ENCODE assay signal across 8 cellular contexts in genomic region chr2:144452169-144453038, GRCh38.
DNase-seq lines count a peak whose midpoint lies in the region; ATAC-seq and TF ChIP-seq lines count a peak whose summit lies in the region.

No MANE protein-coding gene starts in this region.

- DNase-seq in A673 (ENCODE audit: low spot score) (peak; percentile 81), choroid plexus epithelial cell (ENCODE audit: low read depth) (peak; percentile 67), mammary epithelial cell (no peak), SKM-1 treated with dmso at 0.1 percent for 144 hours (lab: John Stamatoyannopoulos, UW; ENCODE audit: unreplicated experiment) (no peak)

- no peaks in the 10 kb centered on the region for H3K79me2 ChIP-seq in mammary epithelial cell (ENCODE audit: insufficient read depth, low read length)

- no peak overlapping the region for H2AFZ ChIP-seq in mammary epithelial cell (ENCODE audit: low read depth, low read length)

- CTCF ChIA-PET in A673 (lab: Charles Lee) (no interaction called here), mammary epithelial cell (lab: Charles Lee; ENCODE audit: low non-redundant PET) (no interaction called here)

- H3K4me3 ChIP-seq in A673 (ENCODE audit: low read depth, low read length, poor library complexity, severe bottlenecking) (peak overlapping the region; percentile 30), HUES64 (ENCODE audit: low read length) (peak overlapping the region; percentile 21; the same call in 1 of the 2 replicates), choroid plexus epithelial cell (ENCODE audit: low read depth, low read length) (peak overlapping the region; percentile 26), muscle layer of duodenum (ENCODE audit: low read depth in 1 of 2, low read length in 2 of 2) (peak overlapping the region in 1 of 2 donors; percentile 1), mammary epithelial cell (replicated peaks in 1 of 3; ENCODE audit: insufficient read depth in 1 of 3, low read depth in 2 of 3, low read length in 3 of 3) (no peak overlapping the region)

- H3K36me3 ChIP-seq in A673 (ENCODE audit: insufficient read depth, low read length, poor library complexity, severe bottlenecking) = peaks cover 10% of the 10 kb centered on the region
- H3K36me3 ChIP-seq in HUES64 (ENCODE audit: insufficient read depth, low read length) = no peaks in the 10 kb centered on the region
- H3K36me3 ChIP-seq in muscle layer of duodenum (ENCODE audit: control insufficient read depth in 1 of 2, insufficient read depth in 2 of 2, low read length in 2 of 2) = no peaks in the 10 kb centered on the region
- H3K36me3 ChIP-seq in mammary epithelial cell (ENCODE audit: insufficient read depth, low read length) = no peaks in the 10 kb centered on the region

- dilution Hi-C loops in mammary epithelial cell (cut with HindIII; ENCODE audit: low sequenced_read_pairs) = no loop called here

- H3K4me2 ChIP-seq in mammary epithelial cell (ENCODE audit: insufficient read depth, low read depth, low read length) = no peak overlapping the region

- POLR2A ChIA-PET in A673 (lab: Charles Lee; ENCODE audit: low non-redundant PET) = no interaction called here

- peaks cover 85% of the 10 kb centered on the region for H3K4me1 ChIP-seq in A673 (ENCODE audit: insufficient read depth, low read length, poor library complexity, severe bottlenecking)
- peaks cover 55% of the 10 kb centered on the region for H3K4me1 ChIP-seq in HUES64 (ENCODE audit: insufficient read depth, low read length)
- H3K4me1 ChIP-seq in muscle layer of duodenum (ENCODE audit: control insufficient read depth in 1 of 2, insufficient read depth in 2 of 2, low read length in 2 of 2) = peaks cover 4 to 28% of the 10 kb centered on the region in 2 donors
- no peaks in the 10 kb centered on the region for H3K4me1 ChIP-seq in mammary epithelial cell (ENCODE audit: insufficient read depth, low read length)

- H3K27ac ChIP-seq in A673 (ENCODE audit: low read depth, low read length, poor library complexity, severe bottlenecking) = peak overlapping the region; percentile 71
- peak overlapping the region; percentile 11; the same call in 1 of the 2 replicates for H3K27ac ChIP-seq in HUES64 (ENCODE audit: low read depth, low read length)
- H3K27ac ChIP-seq in muscle layer of duodenum (ENCODE audit: low read length) = peak overlapping the region; percentile 50
- no peak overlapping the region for H3K27ac ChIP-seq in mammary epithelial cell (ENCODE audit: insufficient read depth, low read depth, low read length)

- no peaks in the 10 kb centered on the region for H3K9me3 ChIP-seq in A673 (ENCODE audit: low read depth, low read length, poor library complexity, severe bottlenecking)
- no peaks in the 10 kb centered on the region for H3K9me3 ChIP-seq in HUES64 (ENCODE audit: insufficient read depth, low read depth, low read length)
- no peaks in the 10 kb centered on the region for H3K9me3 ChIP-seq in muscle layer of duodenum (ENCODE audit: control insufficient read depth in 1 of 2, low read length in 2 of 2)
- no peaks in the 10 kb centered on the region for H3K9me3 ChIP-seq in mammary epithelial cell (replicated peaks; ENCODE audit: insufficient read depth, low read length)

- no peaks in the 10 kb centered on the region for H4K20me1 ChIP-seq in mammary epithelial cell (ENCODE audit: insufficient read depth, low read length)

- ATAC-seq in HG03432 (IDR thresholded peaks at IDR 0.05; ENCODE audit: unreplicated experiment) (no peak), HG02642 (IDR thresholded peaks at IDR 0.05; ENCODE audit: poor library complexity, unreplicated experiment) (no peak)

- no peaks in the 10 kb centered on the region for H3K27me3 ChIP-seq in A673 (replicated peaks; ENCODE audit: insufficient read depth, low read depth, low read length, poor library complexity)
- H3K27me3 ChIP-seq in HUES64 (ENCODE audit: insufficient read depth, low read length) = no peaks in the 10 kb centered on the region; the same call in 1 of the 2 replicates
- no peaks in the 10 kb centered on the region for H3K27me3 ChIP-seq in muscle layer of duodenum (ENCODE audit: low read depth, low read length)
- peaks cover 2% of the 10 kb centered on the region for H3K27me3 ChIP-seq in mammary epithelial cell (ENCODE audit: insufficient read depth, low read length)

- in situ Hi-C loops in mammary epithelial cell (cut with MboI; ENCODE audit: low sequenced_read_pairs in 2 of 2) = no loop called here

- intact Hi-C loops in A673 (cut with micrococcal nuclease; ENCODE audit: unreplicated experiment) = no loop called here
- intact Hi-C loops in mammary epithelial cell (cut with micrococcal nuclease) = no loop called here

- H3K9ac ChIP-seq in HUES64 (ENCODE audit: low read depth, low read length) (no peak overlapping the region), mammary epithelial cell (ENCODE audit: insufficient read depth, low read length) (no peak overlapping the region)

- TF ChIP-seq CTCF in A673 (conservative IDR thresholded peaks at IDR 0.05; ENCODE audit: low read depth, low read length) = 0 out of 2 replicates have a peak, but pooled peaks have one; percentile 14
- peak; percentile 43 for TF ChIP-seq CTCF in choroid plexus epithelial cell (conservative IDR thresholded peaks at IDR 0.05; ENCODE audit: low read depth, low read length)
- TF ChIP-seq CTCF in mammary epithelial cell (conservative IDR thresholded peaks at IDR 0.05 in 1 of 2, IDR thresholded peaks at IDR 0.05 in 1 of 2; ENCODE audit: extremely low read depth in 1 of 2, insufficient read depth in 1 of 2, low read depth in 1 of 2, low read length in 2 of 2) = no peak

- BruUV-seq in A673 (replicated peaks; lab: Mats Ljungman, UMichigan) (no TSS peak), mammary epithelial cell (replicated peaks; lab: Mats Ljungman, UMichigan) (no TSS peak)

- WGBS in HUES64 = 31% methylated on average over 14 of the region's 15 CpGs
- WGBS in mammary epithelial cell (ENCODE audit: low coverage, missing lambda C conversion rate) = 83% methylated on average over 15 of the region's 15 CpGs

Comparison
In these comparisons a context has a peak if more than half of its experiments do, and no peak if none do; other contexts are left out.
1. DNase-seq: peak in A673 (single experiment) and choroid plexus epithelial cell (single experiment); none in mammary epithelial cell (single experiment) and SKM-1 treated with dmso at 0.1 percent for 144 hours (single experiment).
2. H3K4me3 ChIP-seq: peak in A673 (single experiment), HUES64 (single experiment) and choroid plexus epithelial cell (single experiment); none in mammary epithelial cell (0 of 3).
3. CTCF ChIP-seq: peak in A673 (single experiment) and choroid plexus epithelial cell (single experiment); none in mammary epithelial cell (0 of 2).